9 cellular contexts compared by ENCODE assay signal in genomic region chr6:3356824-3357420, GRCh38.
DNase-seq lines count a peak whose midpoint lies in the region; ATAC-seq and TF ChIP-seq lines count a peak whose summit lies in the region.
"Had no signal": no experiment of that assay in that cellular context is flagged by ENCODE, and none has a peak within 500 bp of the region (broad histone marks: within the 10 kb centered on the region; RNA-seq: fewer than 3 reads in every experiment).

No MANE protein-coding gene starts in this region.

- 78 to 85% methylated on average over 4 of the region's 4 CpGs for WGBS in GM23248 (ENCODE audit: low coverage in 1 of 2, low lambda C conversion rate in 2 of 2, missing lambda C conversion rate in 2 of 2), 2 experiments
- 79 to 83% (median 81%) methylated on average over 4 of the region's 4 CpGs for WGBS in heart left ventricle, 4 donors
- 14 to 55% methylated on average over 4 of the region's 4 CpGs for WGBS in sigmoid colon, 2 donors

- H3K9me2 ChIP-seq in GM23248 (ENCODE audit: insufficient read depth): no peaks in the 10 kb centered on the region

- peak overlapping the region; percentile 78 for H3K9ac ChIP-seq in GM23248

- no peaks in the 10 kb centered on the region for H3K36me3 ChIP-seq in GM23248 (ENCODE audit: low read depth)
- no peaks in the 10 kb centered on the region for H3K36me3 ChIP-seq in Panc1 (ENCODE audit: control insufficient read depth, insufficient read depth, low read length)
- H3K36me3 ChIP-seq in heart left ventricle: no peaks in the 10 kb centered on the region
- H3K36me3 ChIP-seq in sigmoid colon: no peaks in the 10 kb centered on the region
- H3K36me3 ChIP-seq: neutrophil had no signal

- H3K27me3 ChIP-seq in GM23248 (replicated peaks; ENCODE audit: insufficient read depth): no peaks in the 10 kb centered on the region
- H3K27me3 ChIP-seq in Panc1 (ENCODE audit: control insufficient read depth, insufficient read depth, low read length): no peaks in the 10 kb centered on the region
- no peaks in the 10 kb centered on the region for H3K27me3 ChIP-seq in heart left ventricle
- H3K27me3 ChIP-seq in sigmoid colon: no peaks in the 10 kb centered on the region

- peaks cover 27% of the 10 kb centered on the region for H3F3A ChIP-seq in GM23248 (ENCODE audit: insufficient read depth)

- no peak overlapping the region for H2AFZ ChIP-seq in GM23248

- POLR2A ChIA-PET in Panc1 (lab: Charles Lee): no interaction called here

- H3K4me3 ChIP-seq in GM23248: peak overlapping the region; percentile 61
- H3K4me3 ChIP-seq in Panc1 (ENCODE audit: low read depth in 2 of 2, low read length in 2 of 2): peak overlapping the region in 1 of 2 experiments; percentile 69; a peak in 1 of 4 replicates
- peak overlapping the region in 4 of 12 donors; percentile 45 to 60 (median 52) for H3K4me3 ChIP-seq in heart left ventricle
- peak overlapping the region in 1 of 4 donors; percentile 46 for H3K4me3 ChIP-seq in sigmoid colon

- peak overlapping the region; percentile 75 for H3K4me2 ChIP-seq in GM23248 (ENCODE audit: unreplicated experiment)

- H4K20me1 ChIP-seq in GM23248 (ENCODE audit: insufficient read depth): no peaks in the 10 kb centered on the region

- peaks cover 21% of the 10 kb centered on the region for H3K4me1 ChIP-seq in GM23248 (ENCODE audit: insufficient read depth)
- peaks cover 22% of the 10 kb centered on the region for H3K4me1 ChIP-seq in Panc1 (ENCODE audit: control insufficient read depth, insufficient read depth, low read length)
- peaks cover 6 to 30% (median 23%) of the 10 kb centered on the region in 12 donors for H3K4me1 ChIP-seq in heart left ventricle
- H3K4me1 ChIP-seq in sigmoid colon: peaks cover 0 to 46% (median 38%) of the 10 kb centered on the region in 4 donors

- CTCF ChIA-PET in Panc1 (lab: Charles Lee): no interaction called here

- in situ Hi-C loops in GM23248 (cut with MboI): no loop called here
- in situ Hi-C loops in Panc1 (cut with HindIII; ENCODE audit: low pct_unique_long_range_greater_than_20kb, low sequenced_read_pairs): no loop called here

- no peaks in the 10 kb centered on the region; the same call in 1 of the 2 replicates for H3K79me2 ChIP-seq in GM23248 (ENCODE audit: insufficient read depth)

- no peak for TF ChIP-seq EP300 in sigmoid colon (IDR thresholded peaks at IDR 0.05)

- DNase-seq in GM23248 (peak; percentile 15), Panc1 (ENCODE audit: low read depth, low spot score) (no peak), heart left ventricle (no peak), sigmoid colon (no peak), kidney glomerular epithelial cell (lab: John Stamatoyannopoulos, UW) (no peak)
- no peak for DNase-seq in stimulated activated CD4-positive, alpha-beta T cell treated with anti-CD3 and anti-CD28 coated beads, Interleukin-2, amount 100 ng/mL, for 24 hours

- ATAC-seq in Panc1 (peak; percentile 13; the same call in 1 of the 2 replicates), heart left ventricle (no peak), HG02973 (IDR thresholded peaks at IDR 0.05; ENCODE audit: unreplicated experiment) (no peak), GM19397 (IDR thresholded peaks at IDR 0.05; ENCODE audit: unreplicated experiment) (no peak)

- H3K27ac ChIP-seq in GM23248 (peak overlapping the region; percentile 69), Panc1 (ENCODE audit: low read length) (0 out of 2 replicates have a peak overlapping the region, but pooled peaks have one; percentile 15), heart left ventricle (peak overlapping the region; percentile 64 to 94 (median 88)), sigmoid colon (peak overlapping the region; percentile 87 to 94 (median 92))

- no TSS peak for BruUV-seq in Panc1 (replicated peaks; lab: Mats Ljungman, UMichigan)

- no peaks in the 10 kb centered on the region for H3K9me3 ChIP-seq in GM23248 (ENCODE audit: low read depth)
- H3K9me3 ChIP-seq in Panc1 (ENCODE audit: control insufficient read depth, insufficient read depth, low read depth, low read length): no peaks in the 10 kb centered on the region
- H3K9me3 ChIP-seq in heart left ventricle: no peaks in the 10 kb centered on the region
- H3K9me3 ChIP-seq in sigmoid colon: no peaks in the 10 kb centered on the region
- H3K9me3 ChIP-seq: neutrophil had no signal

- TF ChIP-seq CTCF in Panc1 (IDR thresholded peaks at IDR 0.05) (no peak), heart left ventricle (IDR thresholded peaks at IDR 0.05) (no peak), sigmoid colon (IDR thresholded peaks at IDR 0.05) (no peak)

- intact Hi-C loops in Panc1 (cut with micrococcal nuclease; ENCODE audit: unreplicated experiment) (no loop called here), heart left ventricle (cut with DNase I) (loop anchor here in 2 of 10 donors (1.0 to 2.0 kb wide), 2 partner anchors 8 to 78 kb away; no protein-coding TSS in a partner anchor), sigmoid colon (cut with DNase I) (loop anchor here (5.0 to 10.0 kb wide), 5 partner anchors 75 to 778 kb away; partner anchors contain the start of genes ECI2, SLC22A23 and TUBB2A)

- TF ChIP-seq POLR2A in heart left ventricle (IDR thresholded peaks at IDR 0.05) (no peak), sigmoid colon (IDR thresholded peaks at IDR 0.05) (no peak)

Comparison
In these comparisons a context has a peak if more than half of its experiments do, and no peak if none do; other contexts are left out.
1. H3K27ac ChIP-seq: peak in every context shown above with its lines; median percentile 92 in sigmoid colon; 88 in heart left ventricle; 69 in GM23248; 15 in Panc1.